ENCODE assay signal across 12 cellular contexts in the genomic region with DNA sequence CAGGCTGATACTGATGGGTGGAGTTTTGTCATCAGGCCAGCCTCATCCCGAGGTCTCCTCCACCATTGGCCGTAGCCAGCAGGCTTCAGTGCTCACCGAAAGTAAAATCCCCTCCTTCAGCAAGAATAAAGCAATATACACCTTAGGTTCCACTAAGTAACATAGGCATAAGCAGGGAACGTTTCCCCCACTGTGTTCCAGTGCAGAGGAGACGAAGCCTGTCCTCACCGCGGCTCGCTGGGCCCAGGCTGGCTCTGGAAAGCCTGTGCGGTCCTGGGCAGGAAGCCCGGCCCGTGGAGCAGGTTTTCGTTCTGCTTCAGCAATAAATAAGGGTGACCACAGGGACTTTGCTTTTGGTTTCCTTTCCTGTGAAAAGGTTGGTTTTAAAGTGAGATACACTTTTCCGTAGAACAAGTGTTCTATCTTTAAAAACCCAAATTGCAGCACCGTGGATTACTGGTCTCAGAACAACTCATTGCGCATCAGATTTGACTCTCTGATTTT. TPM values are rescaled to one million over a fixed set of nuclear protein-coding genes. Genes with fewer than 3 reads are reported as not detected.
DNase-seq lines count a peak whose midpoint lies in the region; ATAC-seq and TF ChIP-seq lines count a peak whose summit lies in the region.
"Had no signal": no experiment of that assay in that cellular context is flagged by ENCODE, and none has a peak within 500 bp of the region (broad histone marks: within the 10 kb centered on the region; RNA-seq: fewer than 3 reads in every experiment).

No MANE protein-coding gene starts in this region.

- H3K4me1 ChIP-seq in testis, result no peaks in the 10 kb centered on the region
- H3K4me1 ChIP-seq: lower lobe of right lung had no signal

- H3K9me3 Mint-ChIP-seq in activated T-helper 2 cell treated with anti-CD3 and anti-CD28 coated beads, Interferon-gamma antibody, Interleukin-2, Interleukin-4, amounts not matched to agents 10 μg/mL and 5 μg/mL and 100 μg/mL, durations not matched to agents 14 hours and 24 hours and 36 hours, result peaks cover 1% of the 10 kb centered on the region

- intact Hi-C loops in activated T-helper 2 cell treated with anti-CD3 and anti-CD28 coated beads, Interferon-gamma antibody, Interleukin-2, Interleukin-4, amounts not matched to agents 10 μg/mL and 5 μg/mL and 100 μg/mL, durations not matched to agents 14 hours and 24 hours and 36 hours (cut with micrococcal nuclease), result no loop called here
- intact Hi-C loops in testis (cut with DNase I; ENCODE audit: low total_unique reads), result no loop called here

- H3K36me3 Mint-ChIP-seq in activated T-helper 2 cell treated with anti-CD3 and anti-CD28 coated beads, Interferon-gamma antibody, Interleukin-2, Interleukin-4, amounts not matched to agents 10 μg/mL and 5 μg/mL and 100 μg/mL, durations not matched to agents 14 hours and 24 hours and 36 hours (ENCODE audit: low read depth), result peaks cover 81% of the 10 kb centered on the region

- no peaks in the 10 kb centered on the region for H3K9me3 ChIP-seq in testis
- H3K9me3 ChIP-seq: lower lobe of right lung had no signal

- TF ChIP-seq CTCF in testis (IDR thresholded peaks at IDR 0.05), result no peak
- no peak for TF ChIP-seq CTCF in GM20000 (IDR thresholded peaks at IDR 0.05; ENCODE audit: extremely low read depth, missing control alignments)

- 94 to 95% methylated on average over 15 of the region's 15 CpGs for WGBS in testis, 2 donors

- peaks cover 17% of the 10 kb centered on the region for H3K4me1 Mint-ChIP-seq in activated T-helper 2 cell treated with anti-CD3 and anti-CD28 coated beads, Interferon-gamma antibody, Interleukin-2, Interleukin-4, amounts not matched to agents 10 μg/mL and 5 μg/mL and 100 μg/mL, durations not matched to agents 14 hours and 24 hours and 36 hours (ENCODE audit: low read depth)

- no peaks in the 10 kb centered on the region for H3K27me3 Mint-ChIP-seq in activated T-helper 2 cell treated with anti-CD3 and anti-CD28 coated beads, Interferon-gamma antibody, Interleukin-2, Interleukin-4, amounts not matched to agents 10 μg/mL and 5 μg/mL and 100 μg/mL, durations not matched to agents 14 hours and 24 hours and 36 hours (ENCODE audit: low read depth)

- DNase-seq in activated T-helper 2 cell treated with anti-CD3 and anti-CD28 coated beads, Interferon-gamma antibody, Interleukin-2, Interleukin-4, amounts not matched to agents 10 μg/mL and 5 μg/mL and 100 μg/mL, durations not matched to agents 14 hours and 24 hours and 36 hours (ENCODE audit: low spot score), result no peak
- DNase-seq in testis (no peak), GF-D8 (lab: John Stamatoyannopoulos, UW) (no peak), NCI-H187 (lab: John Stamatoyannopoulos, UW) (no peak), GM20000 (ENCODE audit: low spot score) (no peak)
- DNase-seq: lower lobe of right lung, NCI-H1048 had no signal

- peak; percentile 85 for ATAC-seq in GM18517 (IDR thresholded peaks at IDR 0.05; ENCODE audit: unreplicated experiment)
- peak; percentile 92 for ATAC-seq in GM19467 (IDR thresholded peaks at IDR 0.05; ENCODE audit: unreplicated experiment)
- ATAC-seq in HG03045 (IDR thresholded peaks at IDR 0.05; ENCODE audit: unreplicated experiment), result peak; percentile 88
- ATAC-seq: lower lobe of right lung had no signal

- H3K4me3 ChIP-seq in testis, result no peak overlapping the region
- H3K4me3 ChIP-seq: cardiac muscle cell, lower lobe of right lung had no signal

- no peak overlapping the region for H3K27ac ChIP-seq in testis
- H3K27ac ChIP-seq: cardiac muscle cell, lower lobe of right lung had no signal

- no peaks in the 10 kb centered on the region for H3K36me3 ChIP-seq in testis (ENCODE audit: low read depth, missing control alignments)

- H3K27ac Mint-ChIP-seq in activated T-helper 2 cell treated with anti-CD3 and anti-CD28 coated beads, Interferon-gamma antibody, Interleukin-2, Interleukin-4, amounts not matched to agents 10 μg/mL and 5 μg/mL and 100 μg/mL, durations not matched to agents 14 hours and 24 hours and 36 hours, result peak overlapping the region; percentile 87

- TF ChIP-seq POLR2A in testis (IDR thresholded peaks at IDR 0.05), result no peak

- no peak overlapping the region for H3K4me3 Mint-ChIP-seq in activated T-helper 2 cell treated with anti-CD3 and anti-CD28 coated beads, Interferon-gamma antibody, Interleukin-2, Interleukin-4, amounts not matched to agents 10 μg/mL and 5 μg/mL and 100 μg/mL, durations not matched to agents 14 hours and 24 hours and 36 hours (ENCODE audit: low read depth)

- no peaks in the 10 kb centered on the region for H3K27me3 ChIP-seq in testis
- H3K27me3 ChIP-seq: cardiac muscle cell had no signal

RNA-seq across cellular contexts. Expression of a gene that starts 16.3 kb away (rescaled TPM):
- total RNA-seq in activated T-helper 2 cell treated with anti-CD3 and anti-CD28 coated beads, Interferon-gamma antibody, Interleukin-2, Interleukin-4, amounts not matched to agents 10 μg/mL and 5 μg/mL and 100 μg/mL, durations not matched to agents 14 hours and 24 hours and 36 hours, result 0.46 and 0.51 TPM in 2 replicates
- total RNA-seq in testis, result 10 to 100 TPM; 10.4 to 15.8 TPM
- 48.9 TPM for polyA plus RNA-seq in testis (ENCODE audit: insufficient read depth, low read depth, low replicate concordance)
- total RNA-seq: cardiac muscle cell, fibroblast of villous mesenchyme had no signal
- polyA plus RNA-seq: cardiac muscle cell had no signal
